ENCODE assay signal across 8 cellular contexts in the genomic region with DNA sequence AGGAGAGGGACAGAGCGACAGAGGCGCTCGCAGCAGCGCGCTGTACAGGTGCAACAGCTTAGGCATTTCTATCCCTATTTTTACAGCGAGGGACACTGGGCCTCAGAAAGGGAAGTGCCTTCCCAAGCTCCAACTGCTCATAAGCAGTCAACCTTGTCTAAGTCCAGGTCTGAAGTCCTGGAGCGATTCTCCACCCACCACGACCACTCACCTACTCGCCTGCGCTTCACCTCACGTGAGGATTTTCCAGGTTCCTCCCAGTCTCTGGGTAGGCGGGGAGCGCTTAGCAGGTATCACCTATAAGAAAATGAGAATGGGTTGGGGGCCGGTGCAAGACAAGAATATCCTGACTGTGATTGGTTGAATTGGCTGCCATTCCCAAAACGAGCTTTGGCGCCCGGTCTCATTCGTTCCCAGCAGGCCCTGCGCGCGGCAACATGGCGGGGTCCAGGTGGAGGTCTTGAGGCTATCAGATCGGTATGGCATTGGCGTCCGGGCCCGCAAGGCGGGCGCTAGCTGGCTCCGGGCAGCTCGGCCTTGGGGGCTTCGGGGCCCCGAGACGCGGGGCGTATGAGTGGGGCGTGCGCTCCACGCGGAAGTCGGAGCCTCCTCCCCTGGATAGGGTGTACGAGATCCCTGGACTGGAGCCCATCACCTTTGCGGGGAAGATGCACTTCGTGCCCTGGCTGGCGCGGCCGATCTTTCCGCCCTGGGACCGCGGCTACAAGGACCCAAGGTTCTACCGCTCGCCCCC. TPM values are rescaled to one million over a fixed set of nuclear protein-coding genes. Genes with fewer than 3 reads are reported as not detected.
A peak's percentile ranks its signal among the peaks of the same experiment; 100 is the strongest.
DNase-seq lines count a peak whose midpoint lies in the region; ATAC-seq and TF ChIP-seq lines count a peak whose summit lies in the region.

A gene with protein sequence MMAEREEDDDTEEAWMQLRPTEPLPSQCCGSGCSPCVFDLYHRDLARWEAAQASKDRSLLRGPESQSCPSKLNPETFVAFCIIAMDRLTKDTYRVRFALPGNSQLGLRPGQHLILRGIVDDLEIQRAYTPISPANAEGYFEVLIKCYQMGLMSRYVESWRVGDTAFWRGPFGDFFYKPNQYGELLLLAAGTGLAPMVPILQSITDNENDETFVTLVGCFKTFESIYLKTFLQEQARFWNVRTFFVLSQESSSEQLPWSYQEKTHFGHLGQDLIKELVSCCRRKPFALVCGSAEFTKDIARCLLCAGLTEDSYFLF (minus strand): TSS at position 266 of the 754 bp plus-strand sequence. CDS start 4,414 bp downstream, outside the sequence.
MRPL37 (plus strand) TSS at position 403 of the 754 bp plus-strand sequence; CDS start at position 480, 77 bp downstream.

- peak within 1 kb of the TSS; percentile 77 for H3K14ac ChIP-seq in H9 (ENCODE audit: insufficient read depth, low read length)

- peak; percentile 98 for ATAC-seq in stimulated activated naive CD8-positive, alpha-beta T cell treated with anti-CD3 and anti-CD28 coated beads, Interleukin-15, Interleukin-2, amounts not matched to agents 100 U/mL and 50 U/mL, for 24 hours

- no peak within 1 kb of the TSS; the same call in 1 of the 2 replicates for H3K4ac ChIP-seq in H9 (ENCODE audit: low read depth, low read length)

- H3K4me1 ChIP-seq in ES-I3 (ENCODE audit: insufficient read depth, low read length) (peaks cover 8% of the 10 kb centered on the region), H9 (ENCODE audit: insufficient read depth, low read length) (peaks cover 3% of the 10 kb centered on the region; the same call in 1 of the 2 replicates)

- H3K4me2 ChIP-seq in H9 (ENCODE audit: insufficient read depth, insufficient read length, low read length) = peak within 1 kb of the TSS; percentile 92

- H3K27ac ChIP-seq in H9 (ENCODE audit: insufficient read length, low read depth, low read length) = no peak within 1 kb of the TSS

- no peak within 1 kb of the TSS for H4K91ac ChIP-seq in H9 (ENCODE audit: insufficient read length, low read depth, low read length)

- H2AK5ac ChIP-seq in H9 (ENCODE audit: insufficient read length, low read length) = no peak within 1 kb of the TSS

- no peak within 1 kb of the TSS for H3K56ac ChIP-seq in H9 (ENCODE audit: insufficient read length, low read depth, low read length)

- H2BK12ac ChIP-seq in H9 (ENCODE audit: insufficient read length, low read depth, low read length) = no peak within 1 kb of the TSS

- no peaks in the 10 kb centered on the region for H3K9me3 ChIP-seq in ES-I3 (ENCODE audit: control insufficient read depth, insufficient read depth, low read length)
- no peaks in the 10 kb centered on the region for H3K9me3 ChIP-seq in H9 (ENCODE audit: control insufficient read depth, low read depth, low read length)

- no peak within 1 kb of the TSS for H3T11ph ChIP-seq in H9 (ENCODE audit: low read length)

- H4K8ac ChIP-seq in H9 (replicated peaks; ENCODE audit: insufficient read length, low read depth, low read length) = no peak within 1 kb of the TSS

- DNase-seq in H9 (peak; percentile 96), M059J (ENCODE audit: low read depth) (peak; percentile 98), fibroblast of the conjunctiva (ENCODE audit: low read depth) (peak; percentile 91)
- peak; percentile 82 for DNase-seq in activated T-helper 9 cell treated with anti-CD3 and anti-CD28 coated beads, Interleukin-2, amount 50 U/mL, for 16 hours (ENCODE audit: low read depth)
- DNase-seq in stimulated activated naive CD8-positive, alpha-beta T cell treated with anti-CD3 and anti-CD28 coated beads, Interleukin-15, Interleukin-2, amounts not matched to agents 100 U/mL and 50 U/mL, for 24 hours = peak; percentile 90

- H3K27me3 Mint-ChIP-seq in H9 (ENCODE audit: low read depth) (peaks cover 3% of the 10 kb centered on the region; the same call in 1 of the 2 replicates), nephron (ENCODE audit: low read depth) (no peaks in the 10 kb centered on the region)

- H3K9me3 Mint-ChIP-seq in H9 (no peaks in the 10 kb centered on the region; a peak in 1 of 5 replicates), nephron (no peaks in the 10 kb centered on the region)

- no peaks in the 10 kb centered on the region for H3K27me3 ChIP-seq in H9 (ENCODE audit: insufficient read depth, low read length)

- peaks cover 3% of the 10 kb centered on the region; the same call in 1 of the 2 replicates for H3K36me3 ChIP-seq in ES-I3 (ENCODE audit: insufficient read depth, low read length)

- H4K20me1 ChIP-seq in H9 (ENCODE audit: control insufficient read depth, insufficient read depth, insufficient read length) = no peaks in the 10 kb centered on the region

- H2BK5ac ChIP-seq in H9 (ENCODE audit: insufficient read length, low read length) = no peak within 1 kb of the TSS

- H2BK20ac ChIP-seq in H9 (ENCODE audit: low read depth, low read length, poor library complexity, severe bottlenecking) = no peak within 1 kb of the TSS

- H2BK15ac ChIP-seq in H9 (ENCODE audit: low read depth, low read length) = no peak within 1 kb of the TSS

- peak; percentile 91 for TF ChIP-seq POLR2A in Raji (IDR thresholded peaks at IDR 0.05; ENCODE audit: insufficient read depth, low read depth, low read length)

- H3K23me2 ChIP-seq in H9 (ENCODE audit: insufficient read length, low read depth, low read length, poor library complexity, severe bottlenecking) = peaks cover 12% of the 10 kb centered on the region

- H3K36me3 Mint-ChIP-seq in H9 (ENCODE audit: insufficient read depth in 1 of 3, low read depth in 3 of 3) = peaks cover 8 to 30% (median 22%) of the 10 kb centered on the region in 3 experiments; a peak in 6 of 7 replicates
- peaks cover 11% of the 10 kb centered on the region for H3K36me3 Mint-ChIP-seq in nephron (ENCODE audit: low read depth)

- peak within 1 kb of the TSS; percentile 81 for H3K18ac ChIP-seq in H9 (ENCODE audit: insufficient read length, low read depth, low read length)

- peaks cover 13% of the 10 kb centered on the region; the same call in 1 of the 2 replicates for H3K79me2 ChIP-seq in H9 (ENCODE audit: insufficient read depth, low read length)

- H3K9ac ChIP-seq in ES-I3 (ENCODE audit: low read depth, low read length) = peak within 1 kb of the TSS; percentile 93
- H3K9ac ChIP-seq in H9 (ENCODE audit: extremely low read depth, insufficient read length, low read length) = peak within 1 kb of the TSS; percentile 89

- H3K27ac Mint-ChIP-seq in H9 = peak within 1 kb of the TSS; percentile 44 to 99 (median 96); a peak in 5 of 7 replicates
- H3K27ac Mint-ChIP-seq in nephron = peak within 1 kb of the TSS; percentile 71 to 88 (median 82)

- WGBS in H9 (ENCODE audit: extremely low coverage, insufficient read length, low lambda C conversion rate) = no CpG with 5 or more reads among the region's 51 CpGs

- peaks cover 15 to 20% of the 10 kb centered on the region in 2 experiments for H3K4me1 Mint-ChIP-seq in H9
- H3K4me1 Mint-ChIP-seq in nephron = peaks cover 30% of the 10 kb centered on the region

- no peak within 1 kb of the TSS for H4K5ac ChIP-seq in H9 (ENCODE audit: insufficient read length, low read depth, low read length)

- TF ChIP-seq CTCF in H9 (conservative IDR thresholded peaks at IDR 0.05) (no peak), nephron (IDR thresholded peaks at IDR 0.05; ENCODE audit: unreplicated experiment in 3 of 3) (no peak)

- no peak within 1 kb of the TSS for H3K23ac ChIP-seq in H9 (ENCODE audit: insufficient read length, low read depth, low read length)

- H3K79me1 ChIP-seq in H9 (ENCODE audit: insufficient read depth, low read depth, low read length, poor library complexity, severe bottlenecking) = peaks cover 5% of the 10 kb centered on the region

- H3K4me3 Mint-ChIP-seq in H9 (peak within 1 kb of the TSS; percentile 97 to 98), nephron (peak within 1 kb of the TSS; percentile 89 to 91 (median 90))

- H2BK120ac ChIP-seq in H9 (ENCODE audit: low read depth, low read length, poor library complexity, severe bottlenecking) = no peak within 1 kb of the TSS

- no peak within 1 kb of the TSS for H2AFZ ChIP-seq in H9 (ENCODE audit: low read length)

RNA-seq across cellular contexts. Expression of the first gene that starts in this region (rescaled TPM):
- 12.3 and 12.6 TPM in 2 replicates for total RNA-seq in H9 (2021)
- 4.5 and 6.5 TPM in 2 replicates for total RNA-seq in M059J (2014; rRNA removed; shearing (Covaris generic))

RNA-seq across cellular contexts. Expression of gene MRPL37, which starts in this region (rescaled TPM):
- total RNA-seq in H9 (2021) = 123 and 125 TPM in 2 replicates
- total RNA-seq in M059J (2014; rRNA removed; shearing (Covaris generic)) = 156 and 184 TPM in 2 replicates
